8 cellular contexts compared by ENCODE assay signal in genomic region chr3:181470349-181470748, GRCh38.
"Had no signal": no experiment of that assay in that cellular context is flagged by ENCODE, and none has a peak within 500 bp of the region (broad histone marks: within the 10 kb centered on the region; RNA-seq: fewer than 3 reads in every experiment).

No MANE protein-coding gene starts in this region.

- ATAC-seq: GM12878 had no signal

- H3K4me3 ChIP-seq: GM12878 had no signal

- FAIRE-seq: G401.6, GM12878, GM12891, GM12892, GM18507, GM19239 had no signal

- DNase-seq: GDM1, GF-D8 had no signal
